In the genomic region with DNA sequence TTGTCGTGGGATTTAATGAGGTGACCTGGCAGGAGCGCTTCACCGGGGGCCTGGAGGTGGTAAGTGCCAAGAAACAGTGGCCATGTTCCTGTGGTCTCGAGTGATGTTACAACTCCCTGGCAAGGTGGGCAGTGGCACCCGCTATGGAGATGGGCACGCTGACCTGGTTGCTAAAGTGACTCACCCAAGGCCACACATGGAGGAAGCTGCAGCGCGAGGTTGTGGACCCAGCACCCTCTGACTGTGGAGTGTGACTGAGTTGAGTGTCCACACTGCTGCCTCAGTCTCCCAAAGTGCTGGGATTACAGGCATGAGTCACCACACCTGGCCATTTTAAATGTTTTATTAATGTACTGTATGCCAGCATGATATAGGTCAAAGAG, we compare ENCODE assay signal across 22 cellular contexts.
DNase-seq lines count a peak whose midpoint lies in the region; ATAC-seq, FAIRE-seq and TF ChIP-seq lines count a peak whose summit lies in the region.
"Had no signal": no experiment of that assay in that cellular context is flagged by ENCODE, and none has a peak within 500 bp of the region (broad histone marks: within the 10 kb centered on the region; RNA-seq: fewer than 3 reads in every experiment).

No MANE protein-coding gene starts in this region.

- WGBS in heart left ventricle, 4 donors = 80 to 96% (median 93%) methylated on average over 1 to 8 of the region's 8 CpGs
- 95% methylated on average over 8 of the region's 8 CpGs for WGBS in sigmoid colon, 2 donors

- no TSS peak for BruUV-seq in HCT116 (replicated peaks; lab: Mats Ljungman, UMichigan)

- no peaks in the 10 kb centered on the region for H4K20me1 ChIP-seq in HCT116 (ENCODE audit: insufficient read depth)

- TF ChIP-seq RAD21 in HCT116 (IDR thresholded peaks at IDR 0.05; ENCODE audit: low read depth) = no peak

- no peaks in the 10 kb centered on the region for H3K9me2 ChIP-seq in HCT116 (ENCODE audit: insufficient read depth)

- peak; percentile 66 for FAIRE-seq in bronchial epithelial cell (lab: Jason Lieb, UNC)
- FAIRE-seq in urothelium cell line (lab: Jason Lieb, UNC) = peak; percentile 37
- FAIRE-seq: D721Med, H54 had no signal

- POLR2A ChIA-PET in HCT116 (lab: Charles Lee) = no interaction called here

- H3K4me2 ChIP-seq in HCT116 (ENCODE audit: low read length) = 0 out of 2 replicates have a peak overlapping the region, but pooled peaks have one; percentile 8
- H3K4me2 ChIP-seq: GM23338 had no signal

- H3K27me3 ChIP-seq in heart left ventricle = no peaks in the 10 kb centered on the region
- H3K27me3 ChIP-seq in HCT116 (ENCODE audit: insufficient read depth, low read length) = no peaks in the 10 kb centered on the region
- H3K27me3 ChIP-seq in bronchial epithelial cell (ENCODE audit: control insufficient read depth, insufficient read depth, low read length) = peaks cover 3% of the 10 kb centered on the region
- no peaks in the 10 kb centered on the region for H3K27me3 ChIP-seq in sigmoid colon

- no peaks in the 10 kb centered on the region for H3K79me2 ChIP-seq in HCT116 (ENCODE audit: insufficient read depth, low read length)

- TF ChIP-seq POLR2A in heart left ventricle (IDR thresholded peaks at IDR 0.05) = no peak
- TF ChIP-seq POLR2A in HCT116 (IDR thresholded peaks at IDR 0.05; ENCODE audit: borderline replicate concordance, extremely low read depth, insufficient read depth, insufficient read length) = no peak
- no peak for TF ChIP-seq POLR2A in sigmoid colon (IDR thresholded peaks at IDR 0.05)

- H3K4me1 ChIP-seq in heart left ventricle = peaks cover 0 to 4% (median 0%) of the 10 kb centered on the region in 12 donors
- peaks cover 0 to 15% of the 10 kb centered on the region in 2 experiments; a peak in 1 of 4 replicates for H3K4me1 ChIP-seq in HCT116 (ENCODE audit: control insufficient read depth in 1 of 2, insufficient read depth in 2 of 2, low read length in 2 of 2)
- no peaks in the 10 kb centered on the region for H3K4me1 ChIP-seq in sigmoid colon
- H3K4me1 ChIP-seq: Caco-2 had no signal

- H3K36me3 ChIP-seq in heart left ventricle = no peaks in the 10 kb centered on the region
- no peaks in the 10 kb centered on the region for H3K36me3 ChIP-seq in HCT116 (ENCODE audit: control insufficient read depth in 1 of 2, insufficient read depth in 2 of 2, low read length in 2 of 2)
- no peaks in the 10 kb centered on the region for H3K36me3 ChIP-seq in bronchial epithelial cell (ENCODE audit: control insufficient read depth, insufficient read depth, low read length)
- no peaks in the 10 kb centered on the region for H3K36me3 ChIP-seq in sigmoid colon

- TF ChIP-seq EP300 in sigmoid colon (IDR thresholded peaks at IDR 0.05) = no peak

- DNase-seq in Right ventricle myocardium inferior (ENCODE audit: missing footprints) = peak; percentile 62
- DNase-seq in heart left ventricle = no peak
- DNase-seq in HCT116 (ENCODE audit: low read depth, low spot score) = no peak
- DNase-seq in bronchial epithelial cell (ENCODE audit: low read depth) = no peak
- no peak for DNase-seq in urothelium cell line (ENCODE audit: low spot score)
- no peak for DNase-seq in activated naive CD4-positive, alpha-beta T cell treated with anti-CD3 and anti-CD28 coated beads, Interleukin-2, amount 50 U/mL, for 16 hours
- DNase-seq in activated naive CD4-positive, alpha-beta T cell treated with Interleukin-2 at 50 U/mL for 16 hours = no peak
- no peak for DNase-seq in sigmoid colon
- DNase-seq: 8988T; C1 segment of cervical spinal cord; Caco-2; CD4-positive, CD25-positive, alpha-beta regulatory T cell; CD8-positive, alpha-beta memory T cell; DMS79 treated with DMSO at 0.1 percent for 48 hours; GF-D8; HCEC 1CT; HFFc6; IMR-90 had no signal

- no peak overlapping the region for H2AFZ ChIP-seq in HCT116 (ENCODE audit: low read depth, low read length, poor library complexity, severe bottlenecking)
- H2AFZ ChIP-seq: GM23338 had no signal

- CTCF ChIA-PET in HCT116 (lab: Charles Lee) = no interaction called here

- TF ChIP-seq CTCF in heart left ventricle (IDR thresholded peaks at IDR 0.05) = no peak
- TF ChIP-seq CTCF in HCT116 (IDR thresholded peaks at IDR 0.05 in 2 of 3, conservative IDR thresholded peaks at IDR 0.05 in 1 of 3; ENCODE audit: borderline replicate concordance in 1 of 3, insufficient read depth in 1 of 3, low read depth in 2 of 3, low read length in 2 of 3) = no peak
- TF ChIP-seq CTCF in bronchial epithelial cell (IDR thresholded peaks at IDR 0.05; ENCODE audit: insufficient read depth, low read length, severe bottlenecking) = no peak
- no peak for TF ChIP-seq CTCF in sigmoid colon (IDR thresholded peaks at IDR 0.05)

- H3K9me3 ChIP-seq in heart left ventricle = peaks cover 0 to 6% (median 0%) of the 10 kb centered on the region in 12 donors
- H3K9me3 ChIP-seq in HCT116 (ENCODE audit: control insufficient read depth in 1 of 2, insufficient read depth in 1 of 2, low read depth in 1 of 2, low read length in 2 of 2) = no peaks in the 10 kb centered on the region
- no peaks in the 10 kb centered on the region for H3K9me3 ChIP-seq in sigmoid colon
- H3K9me3 ChIP-seq: Caco-2 had no signal

- intact Hi-C loops in Right ventricle myocardium inferior (cut with DNase I) = no loop called here
- intact Hi-C loops in heart left ventricle (cut with DNase I) = no loop called here
- intact Hi-C loops in HCT116 (cut with micrococcal nuclease) = no loop called here
- intact Hi-C loops in sigmoid colon (cut with DNase I) = no loop called here

- no peak overlapping the region for H3K4me3 ChIP-seq in heart left ventricle
- no peak overlapping the region for H3K4me3 ChIP-seq in HCT116 (replicated peaks in 1 of 2; ENCODE audit: low read depth in 1 of 2, low read length in 2 of 2)
- no peak overlapping the region for H3K4me3 ChIP-seq in bronchial epithelial cell (ENCODE audit: low read depth, low read length)
- no peak overlapping the region for H3K4me3 ChIP-seq in sigmoid colon
- H3K4me3 ChIP-seq: GM23338 had no signal

- no peak overlapping the region for H3K9ac ChIP-seq in HCT116 (ENCODE audit: low read length)

- RAD21 ChIA-PET in HCT116 (lab: Charles Lee; ENCODE audit: low non-redundant PET in 1 of 2, low total read pairs in 2 of 2, uncharacterized antibody in 2 of 2, unreplicated experiment in 2 of 2) = interaction anchor here in 1 of 2 experiments (1.2 kb wide), 1 partner anchor 270 kb away, joined by 3 read pairs; no protein-coding TSS in a partner anchor

- H3K27ac ChIP-seq in heart left ventricle = no peak overlapping the region
- H3K27ac ChIP-seq in HCT116 (ENCODE audit: low read depth, low read length) = no peak overlapping the region
- H3K27ac ChIP-seq in sigmoid colon = no peak overlapping the region
- H3K27ac ChIP-seq: HL-60 had no signal

- ATAC-seq in Right ventricle myocardium inferior = no peak
- ATAC-seq in heart left ventricle = no peak
- no peak for ATAC-seq in HCT116
- ATAC-seq: GM23338 had no signal

TF ChIP-seq in HCT116, 20 proteins besides CTCF, POLR2A, EP300 and RAD21 (continues in another document):
- TF ChIP-seq YY1 (IDR thresholded peaks at IDR 0.05; ENCODE audit: extremely low read depth, insufficient replicate concordance, low read depth, low read length) (no peak), SIN3A (IDR thresholded peaks at IDR 0.05; ENCODE audit: low read depth) (no peak), CEBPB (IDR thresholded peaks at IDR 0.05; ENCODE audit: low read depth) (no peak), FOSL1 (IDR thresholded peaks at IDR 0.05; ENCODE audit: low read depth) (no peak), TCF7L2 (IDR thresholded peaks at IDR 0.05; ENCODE audit: borderline replicate concordance, extremely low read depth, insufficient read depth, insufficient read length) (no peak), EZH2 (IDR thresholded peaks at IDR 0.05) (no peak)
- TF ChIP-seq, protein P1, sequence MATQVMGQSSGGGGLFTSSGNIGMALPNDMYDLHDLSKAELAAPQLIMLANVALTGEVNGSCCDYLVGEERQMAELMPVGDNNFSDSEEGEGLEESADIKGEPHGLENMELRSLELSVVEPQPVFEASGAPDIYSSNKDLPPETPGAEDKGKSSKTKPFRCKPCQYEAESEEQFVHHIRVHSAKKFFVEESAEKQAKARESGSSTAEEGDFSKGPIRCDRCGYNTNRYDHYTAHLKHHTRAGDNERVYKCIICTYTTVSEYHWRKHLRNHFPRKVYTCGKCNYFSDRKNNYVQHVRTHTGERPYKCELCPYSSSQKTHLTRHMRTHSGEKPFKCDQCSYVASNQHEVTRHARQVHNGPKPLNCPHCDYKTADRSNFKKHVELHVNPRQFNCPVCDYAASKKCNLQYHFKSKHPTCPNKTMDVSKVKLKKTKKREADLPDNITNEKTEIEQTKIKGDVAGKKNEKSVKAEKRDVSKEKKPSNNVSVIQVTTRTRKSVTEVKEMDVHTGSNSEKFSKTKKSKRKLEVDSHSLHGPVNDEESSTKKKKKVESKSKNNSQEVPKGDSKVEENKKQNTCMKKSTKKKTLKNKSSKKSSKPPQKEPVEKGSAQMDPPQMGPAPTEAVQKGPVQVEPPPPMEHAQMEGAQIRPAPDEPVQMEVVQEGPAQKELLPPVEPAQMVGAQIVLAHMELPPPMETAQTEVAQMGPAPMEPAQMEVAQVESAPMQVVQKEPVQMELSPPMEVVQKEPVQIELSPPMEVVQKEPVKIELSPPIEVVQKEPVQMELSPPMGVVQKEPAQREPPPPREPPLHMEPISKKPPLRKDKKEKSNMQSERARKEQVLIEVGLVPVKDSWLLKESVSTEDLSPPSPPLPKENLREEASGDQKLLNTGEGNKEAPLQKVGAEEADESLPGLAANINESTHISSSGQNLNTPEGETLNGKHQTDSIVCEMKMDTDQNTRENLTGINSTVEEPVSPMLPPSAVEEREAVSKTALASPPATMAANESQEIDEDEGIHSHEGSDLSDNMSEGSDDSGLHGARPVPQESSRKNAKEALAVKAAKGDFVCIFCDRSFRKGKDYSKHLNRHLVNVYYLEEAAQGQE (IDR thresholded peaks at IDR 0.05; ENCODE audit: low read depth) = no peak
- TF ChIP-seq, protein P2, sequence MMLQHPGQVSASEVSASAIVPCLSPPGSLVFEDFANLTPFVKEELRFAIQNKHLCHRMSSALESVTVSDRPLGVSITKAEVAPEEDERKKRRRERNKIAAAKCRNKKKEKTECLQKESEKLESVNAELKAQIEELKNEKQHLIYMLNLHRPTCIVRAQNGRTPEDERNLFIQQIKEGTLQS (IDR thresholded peaks at IDR 0.05) = no peak
